Comparison of ENCODE assay signal across 14 cellular contexts in the genomic region with DNA sequence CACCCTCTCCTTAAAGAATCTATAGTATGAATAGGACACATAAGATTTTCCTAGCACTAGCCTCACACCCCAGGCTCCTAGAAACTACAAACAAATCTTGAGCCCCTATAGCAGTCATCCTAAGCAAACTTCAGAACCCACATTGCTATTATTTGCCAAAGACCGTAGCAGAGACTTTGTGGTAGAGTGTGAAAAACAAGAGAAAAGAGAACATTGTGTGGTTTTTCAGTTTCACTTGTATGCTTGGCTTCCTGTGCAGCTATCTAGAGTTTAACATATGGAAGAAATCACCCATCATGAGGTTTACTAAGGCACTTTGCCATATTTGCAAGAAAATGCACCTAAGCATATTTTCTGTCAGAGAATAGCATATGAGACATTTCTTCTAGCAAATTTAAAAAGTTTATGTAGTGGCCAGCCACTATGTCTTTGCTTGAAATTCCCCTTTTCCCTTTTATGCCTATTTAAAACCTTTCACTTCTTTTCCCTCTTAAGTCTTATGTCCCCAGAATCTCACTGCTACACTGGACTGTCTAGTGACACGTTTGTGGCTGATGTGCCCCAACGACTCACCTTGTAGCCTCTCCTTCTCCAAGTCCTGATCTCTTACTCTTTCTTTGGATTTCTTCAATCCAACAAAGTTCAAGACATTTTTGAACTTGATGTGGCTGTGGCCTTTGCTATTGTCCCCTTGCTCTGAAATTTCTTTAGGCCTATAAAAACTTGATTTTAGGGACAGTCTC. TPM values are rescaled to one million over a fixed set of nuclear protein-coding genes. Genes with fewer than 3 reads are reported as not detected.
A peak's percentile ranks its signal among the peaks of the same experiment; 100 is the strongest.
DNase-seq lines count a peak whose midpoint lies in the region; ATAC-seq, FAIRE-seq and TF ChIP-seq lines count a peak whose summit lies in the region.
"Had no signal": no experiment of that assay in that cellular context is flagged by ENCODE, and none has a peak within 500 bp of the region (broad histone marks: within the 10 kb centered on the region; RNA-seq: fewer than 3 reads in every experiment).

No MANE protein-coding gene starts in this region.

- POLR2A ChIA-PET in activated CD8-positive, alpha-beta T cell treated with anti-CD3 and anti-CD28 coated beads for 36 hours (lab: Charles Lee): no interaction called here

- intact Hi-C loops in activated CD8-positive, alpha-beta T cell treated with anti-CD3 and anti-CD28 coated beads for 36 hours (cut with micrococcal nuclease): no loop called here

- CTCF ChIA-PET in activated CD8-positive, alpha-beta T cell treated with anti-CD3 and anti-CD28 coated beads for 36 hours (lab: Charles Lee): interaction anchor here (0.7 kb wide), 1 partner anchor 13 kb away, joined by 3 read pairs; no protein-coding TSS in a partner anchor

- H3K9me3 Mint-ChIP-seq in activated CD8-positive, alpha-beta T cell treated with anti-CD3 and anti-CD28 coated beads for 36 hours: peaks cover 14% of the 10 kb centered on the region
- peaks cover 18% of the 10 kb centered on the region for H3K9me3 Mint-ChIP-seq in endodermal cell

- no peak overlapping the region for H3K9ac ChIP-seq in endodermal cell (ENCODE audit: extremely low read depth, low read length, poor library complexity, severe bottlenecking)

- no peak for TF ChIP-seq CTCF in activated CD8-positive, alpha-beta T cell treated with anti-CD3 and anti-CD28 coated beads for 36 hours (IDR thresholded peaks at IDR 0.05)
- TF ChIP-seq CTCF in endodermal cell (conservative IDR thresholded peaks at IDR 0.05): no peak

- H3K4me1 ChIP-seq in endodermal cell (ENCODE audit: control insufficient read depth, insufficient read depth, low read length): peaks cover 4% of the 10 kb centered on the region

- peak overlapping the region; percentile 75 for H3K27ac Mint-ChIP-seq in activated CD8-positive, alpha-beta T cell treated with anti-CD3 and anti-CD28 coated beads for 36 hours
- H3K27ac Mint-ChIP-seq in endodermal cell: no peak overlapping the region
- H3K27ac Mint-ChIP-seq: CD8-positive, alpha-beta T cell had no signal

- DNase-seq in GM12892 (ENCODE audit: insufficient read length) (peak; percentile 16), NCI-H2196 (lab: John Stamatoyannopoulos, UW; ENCODE audit: unreplicated experiment) (no peak), erythroblast (lab: John Stamatoyannopoulos, UW) (no peak), NCI-H128 (lab: John Stamatoyannopoulos, UW; ENCODE audit: unreplicated experiment) (no peak), endodermal cell (no peak)
- peak; percentile 12 for DNase-seq in activated CD8-positive, alpha-beta T cell treated with anti-CD3 and anti-CD28 coated beads for 36 hours
- DNase-seq: activated CD4-positive, alpha-beta T cell treated with anti-CD3 and anti-CD28 coated beads for 1 hour; CD8-positive, alpha-beta T cell; stimulated activated CD4-positive, alpha-beta T cell treated with anti-CD3 and anti-CD28 coated beads, Interleukin-2, amount 100 ng/mL, for 48 hours had no signal

- TF ChIP-seq POLR2A in GM12892 (IDR thresholded peaks at IDR 0.05; ENCODE audit: low read depth, low read length) (no peak), erythroblast (IDR thresholded peaks at IDR 0.05; ENCODE audit: low read length) (no peak)

- H3K36me3 ChIP-seq in endodermal cell (ENCODE audit: control insufficient read depth, insufficient read depth, low read length): no peaks in the 10 kb centered on the region
- H3K36me3 ChIP-seq: cardiac muscle cell had no signal

- peaks cover 16% of the 10 kb centered on the region for H3K9me3 ChIP-seq in endodermal cell (ENCODE audit: control insufficient read depth, low read length)

- H3K27ac ChIP-seq in endodermal cell (ENCODE audit: low read depth, low read length): no peak overlapping the region
- H3K27ac ChIP-seq: cardiac muscle cell, hepatocyte had no signal

- no peak overlapping the region for H3K4me3 Mint-ChIP-seq in activated CD8-positive, alpha-beta T cell treated with anti-CD3 and anti-CD28 coated beads for 36 hours
- H3K4me3 Mint-ChIP-seq in endodermal cell: no peak overlapping the region
- H3K4me3 Mint-ChIP-seq: CD8-positive, alpha-beta T cell had no signal

- ATAC-seq in GM19395 (IDR thresholded peaks at IDR 0.05; ENCODE audit: unreplicated experiment): peak; percentile 98
- ATAC-seq in HG02943 (IDR thresholded peaks at IDR 0.05; ENCODE audit: low read depth, unreplicated experiment): peak; percentile 82
- peak; percentile 93 for ATAC-seq in activated CD8-positive, alpha-beta T cell treated with anti-CD3 and anti-CD28 coated beads for 36 hours
- ATAC-seq: CD8-positive, alpha-beta T cell had no signal

- peak; percentile 95 for FAIRE-seq in GM12892 (lab: Jason Lieb, UNC)
- FAIRE-seq: H1 had no signal

- peaks cover 13% of the 10 kb centered on the region for H3K27me3 Mint-ChIP-seq in activated CD8-positive, alpha-beta T cell treated with anti-CD3 and anti-CD28 coated beads for 36 hours
- H3K27me3 Mint-ChIP-seq in endodermal cell (ENCODE audit: insufficient read depth): peaks cover 5% of the 10 kb centered on the region

- no peaks in the 10 kb centered on the region for H3K27me3 ChIP-seq in endodermal cell (ENCODE audit: control insufficient read depth, insufficient read depth, low read length, poor library complexity, severe bottlenecking)
- H3K27me3 ChIP-seq: cardiac muscle cell, hepatocyte had no signal

- WGBS in endodermal cell (ENCODE audit: insufficient coverage in 1 of 2, insufficient read length in 1 of 2), 2 experiments: 76 to 93% methylated on average over 2 to 3 of the region's 3 CpGs

- H3K36me3 Mint-ChIP-seq in activated CD8-positive, alpha-beta T cell treated with anti-CD3 and anti-CD28 coated beads for 36 hours (ENCODE audit: low read depth): peaks cover 3% of the 10 kb centered on the region
- no peaks in the 10 kb centered on the region for H3K36me3 Mint-ChIP-seq in endodermal cell (ENCODE audit: low read depth)

- no peak overlapping the region for H3K4me3 ChIP-seq in endodermal cell (ENCODE audit: low read length)
- H3K4me3 ChIP-seq: cardiac muscle cell, hepatocyte had no signal

- peaks cover 17% of the 10 kb centered on the region for H3K4me1 Mint-ChIP-seq in activated CD8-positive, alpha-beta T cell treated with anti-CD3 and anti-CD28 coated beads for 36 hours (ENCODE audit: low read depth)
- peaks cover 15% of the 10 kb centered on the region for H3K4me1 Mint-ChIP-seq in endodermal cell

RNA-seq across cellular contexts. Expression of a gene that starts 25.6 kb away (rescaled TPM):
- not detected for polyA plus RNA-seq in GM12892 (2012; ENCODE audit: missing spikeins)
- total RNA-seq in activated CD8-positive, alpha-beta T cell treated with anti-CD3 and anti-CD28 coated beads for 36 hours: not detected
- total RNA-seq in endodermal cell: not detected
- not detected for polyA plus RNA-seq in endodermal cell (2013, experiment 1 of 2)
- not detected for polyA plus RNA-seq in endodermal cell (2013, experiment 2 of 2)
- total RNA-seq: cardiac muscle cell; CD8-positive, alpha-beta T cell; H1; hepatocyte had no signal
- polyA plus RNA-seq: cardiac muscle cell, H1, hepatocyte had no signal

RNA-seq across cellular contexts. Expression of a gene that starts 44.8 kb away (rescaled TPM):
- 32.5 TPM for polyA plus RNA-seq in GM12892 (2012; ENCODE audit: missing spikeins)
- total RNA-seq in activated CD8-positive, alpha-beta T cell treated with anti-CD3 and anti-CD28 coated beads for 36 hours: 10 to 100 TPM; 28.8 to 31.1 TPM
- 10 to 100 TPM; 30.0 to 33.2 TPM for total RNA-seq in endodermal cell
- 37.6 TPM for polyA plus RNA-seq in endodermal cell (2013, experiment 1 of 2)
- 36.3 TPM for polyA plus RNA-seq in endodermal cell (2013, experiment 2 of 2)

Comparison
In these comparisons a context has a peak if more than half of its experiments do, and no peak if none do; other contexts are left out.
1. DNase-seq: peak in GM12892 (single experiment) and activated CD8-positive, alpha-beta T cell treated with anti-CD3 and anti-CD28 coated beads for 36 hours (single experiment); none in NCI-H2196 (single experiment), erythroblast (0 of 2), NCI-H128 (single experiment) and endodermal cell (single experiment).
2. Peak in every context shown above with its lines, with median percentiles within 50 percentile points of each other: ATAC-seq.